In genomic region chrX:109472939-109473713, GRCh38 we compare ENCODE assay signal across 10 cellular contexts. TPM values are rescaled to one million over a fixed set of nuclear protein-coding genes. Genes with fewer than 3 reads are reported as not detected.
DNase-seq lines count a peak whose midpoint lies in the region; ATAC-seq, FAIRE-seq and TF ChIP-seq lines count a peak whose summit lies in the region.
"Had no signal": no experiment of that assay in that cellular context is flagged by ENCODE, and none has a peak within 500 bp of the region (broad histone marks: within the 10 kb centered on the region; RNA-seq: fewer than 3 reads in every experiment).

No MANE protein-coding gene starts in this region.

- H3K36me3 Mint-ChIP-seq in naive thymus-derived CD8-positive, alpha-beta T cell, result no peaks in the 10 kb centered on the region

- FAIRE-seq in RCC 7860 (lab: Jason Lieb, UNC), result no peak
- FAIRE-seq: islet of Langerhans had no signal

- H3K27ac Mint-ChIP-seq in naive thymus-derived CD8-positive, alpha-beta T cell, result no peak overlapping the region

- TF ChIP-seq CTCF in GM12872 (IDR thresholded peaks at IDR 0.05; ENCODE audit: insufficient read depth, low read depth, low read length), result peak; percentile 24; the same call in 1 of the 3 replicates

- DNase-seq in HuH-7 (ENCODE audit: low spot score), result peak; percentile 19
- peak; percentile 25 for DNase-seq in activated naive CD4-positive, alpha-beta T cell treated with anti-CD3 and anti-CD28 coated beads, Interleukin-2, amount 50 U/mL, for 16 hours
- DNase-seq in lung microvascular endothelial cell (ENCODE audit: low read depth in 2 of 2), result peak; percentile 37 to 53
- DNase-seq in naive thymus-derived CD8-positive, alpha-beta T cell, result no peak
- DNase-seq in RCC 7860 (ENCODE audit: low spot score), result no peak

- peaks cover 0 to 11% (median 2%) of the 10 kb centered on the region in 5 donors for H3K27me3 Mint-ChIP-seq in naive thymus-derived CD8-positive, alpha-beta T cell

- no peak for ATAC-seq in GM18909 (IDR thresholded peaks at IDR 0.05; ENCODE audit: poor library complexity, unreplicated experiment)
- ATAC-seq in naive thymus-derived CD8-positive, alpha-beta T cell, result no peak
- no peak for ATAC-seq in GM21825 (IDR thresholded peaks at IDR 0.05; ENCODE audit: unreplicated experiment)

- POLR2A ChIA-PET in naive thymus-derived CD8-positive, alpha-beta T cell (lab: Charles Lee), result no interaction called here

- no peak overlapping the region for H3K4me3 Mint-ChIP-seq in naive thymus-derived CD8-positive, alpha-beta T cell

- H3K4me1 Mint-ChIP-seq in naive thymus-derived CD8-positive, alpha-beta T cell, result peaks cover 0 to 9% (median 3%) of the 10 kb centered on the region in 4 donors

- no peaks in the 10 kb centered on the region for H3K9me3 Mint-ChIP-seq in naive thymus-derived CD8-positive, alpha-beta T cell

RNA-seq across cellular contexts. Expression of gene GUCY2F, which starts 8.8 kb away (rescaled TPM):
- total RNA-seq in lung microvascular endothelial cell, result under 0.01 TPM in 2 replicates
- not detected for total RNA-seq in naive thymus-derived CD8-positive, alpha-beta T cell
- not detected for polyA plus RNA-seq in naive thymus-derived CD8-positive, alpha-beta T cell
- total RNA-seq: NCI-H460 had no signal

Comparison
In these comparisons a context has a peak if more than half of its experiments do, and no peak if none do; other contexts are left out.
1. DNase-seq: peak in HuH-7 (single experiment), activated naive CD4-positive, alpha-beta T cell treated with anti-CD3 and anti-CD28 coated beads, Interleukin-2, amount 50 U/mL, for 16 hours (single experiment) and lung microvascular endothelial cell (2 of 2); none in naive thymus-derived CD8-positive, alpha-beta T cell (0 of 10) and RCC 7860 (single experiment).